In the genomic region with DNA sequence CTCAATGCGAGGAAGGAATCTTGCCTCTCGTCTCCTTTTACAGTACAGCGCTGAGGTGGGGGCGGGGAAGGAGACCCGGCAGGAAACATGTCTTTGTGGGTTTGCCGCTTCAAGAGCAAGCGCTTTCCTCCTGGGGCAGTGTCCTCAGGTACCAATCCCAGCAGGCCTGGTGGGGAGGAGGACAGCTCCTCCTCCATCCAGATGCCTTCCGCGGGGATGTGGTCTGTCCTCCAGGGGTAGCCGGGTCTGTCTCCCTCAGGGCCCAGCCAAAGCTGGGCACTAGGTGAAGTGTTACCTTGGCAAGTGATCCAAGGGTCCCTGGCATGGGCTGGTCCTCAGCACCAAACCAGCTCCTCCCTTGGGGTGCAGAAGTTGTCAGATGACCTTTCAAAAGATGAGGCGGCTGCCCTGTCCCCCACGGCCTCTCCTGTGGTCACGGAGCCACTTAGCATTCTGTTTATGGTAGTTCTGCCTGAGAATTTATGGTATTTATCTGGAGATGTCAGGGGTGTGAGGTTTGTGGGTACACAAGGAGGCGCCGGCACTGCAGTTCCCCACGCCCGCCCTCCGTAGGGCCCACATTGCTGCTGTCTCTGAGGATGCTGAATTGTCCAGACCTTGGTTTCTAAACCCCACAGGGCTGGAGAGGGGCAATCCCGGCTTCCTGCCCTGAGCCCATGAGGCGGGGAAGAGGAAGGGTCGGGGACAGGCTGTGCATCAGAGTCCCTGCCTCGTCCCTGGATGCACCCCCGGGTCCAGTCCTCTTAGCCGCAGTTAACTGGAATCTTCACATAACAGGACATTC, we compare ENCODE assay signal across 17 cellular contexts.
A peak's percentile ranks its signal among the peaks of the same experiment; 100 is the strongest.
DNase-seq lines count a peak whose midpoint lies in the region; ATAC-seq and TF ChIP-seq lines count a peak whose summit lies in the region.
"Had no signal": no experiment of that assay in that cellular context is flagged by ENCODE, and none has a peak within 500 bp of the region (broad histone marks: within the 10 kb centered on the region; RNA-seq: fewer than 3 reads in every experiment).

No MANE protein-coding gene starts in this region.

- peaks cover 21% of the 10 kb centered on the region for H3K4me1 Mint-ChIP-seq in chondrocyte (ENCODE audit: low read depth)

- H4K91ac ChIP-seq in mesenchymal stem cell (ENCODE audit: low read length), result no peak overlapping the region

- no peaks in the 10 kb centered on the region for H3K36me3 ChIP-seq in HUES64 (ENCODE audit: insufficient read depth, low read length)
- no peaks in the 10 kb centered on the region for H3K36me3 ChIP-seq in mesenchymal stem cell (ENCODE audit: control insufficient read depth in 1 of 2, insufficient read depth in 2 of 2, low read depth in 1 of 2, low read length in 2 of 2)
- H3K36me3 ChIP-seq in tibial artery, result no peaks in the 10 kb centered on the region
- H3K36me3 ChIP-seq: lower lobe of right lung had no signal

- no peak overlapping the region for H3K27ac Mint-ChIP-seq in chondrocyte (ENCODE audit: unreplicated experiment)
- H3K27ac Mint-ChIP-seq: activated T-helper 1 cell treated with anti-CD3 and anti-CD28 coated beads, Interleukin-12 subunit alpha, Interleukin-12 subunit beta, Interleukin-2, Interleukin-4 antibody, amounts not matched to agents 30 ng/mL and 10 ng/mL and 1 ng/mL, durations not matched to agents 14 hours and 24 hours and 36 hours; effector memory CD8-positive, alpha-beta T cell had no signal

- no peaks in the 10 kb centered on the region for H3K9me3 Mint-ChIP-seq in chondrocyte (ENCODE audit: low read depth)
- H3K9me3 Mint-ChIP-seq: activated T-helper 1 cell treated with anti-CD3 and anti-CD28 coated beads, Interleukin-12 subunit alpha, Interleukin-12 subunit beta, Interleukin-2, Interleukin-4 antibody, amounts not matched to agents 30 ng/mL and 10 ng/mL and 1 ng/mL, durations not matched to agents 14 hours and 24 hours and 36 hours; effector memory CD8-positive, alpha-beta T cell had no signal

- no peak overlapping the region for H3K14ac ChIP-seq in mesenchymal stem cell (ENCODE audit: low read length in 2 of 2)

- no peak overlapping the region for H3K4me3 Mint-ChIP-seq in chondrocyte (ENCODE audit: unreplicated experiment)
- H3K4me3 Mint-ChIP-seq: activated T-helper 1 cell treated with anti-CD3 and anti-CD28 coated beads, Interleukin-12 subunit alpha, Interleukin-12 subunit beta, Interleukin-2, Interleukin-4 antibody, amounts not matched to agents 30 ng/mL and 10 ng/mL and 1 ng/mL, durations not matched to agents 14 hours and 24 hours and 36 hours; effector memory CD8-positive, alpha-beta T cell had no signal

- 8% methylated on average over 24 of the region's 24 CpGs for WGBS in HUES64
- 5% methylated on average over 19 of the region's 24 CpGs for WGBS in mesenchymal stem cell

- peaks cover 59% of the 10 kb centered on the region for H3K27me3 Mint-ChIP-seq in chondrocyte (ENCODE audit: low read depth)

- H3K23ac ChIP-seq in mesenchymal stem cell (ENCODE audit: low read length in 2 of 2), result peak overlapping the region in 1 of 2 experiments; percentile 23

- H3K4me3 ChIP-seq in HUES64 (ENCODE audit: low read length) (peak overlapping the region; percentile 60), mesenchymal stem cell (ENCODE audit: insufficient read depth in 1 of 2, low read depth in 1 of 2, low read length in 2 of 2) (no peak overlapping the region), tibial artery (peak overlapping the region; percentile 59 to 61)

- H2BK15ac ChIP-seq in mesenchymal stem cell (ENCODE audit: low read depth, poor library complexity, severe bottlenecking), result no peak overlapping the region

- no peak overlapping the region for H2BK120ac ChIP-seq in mesenchymal stem cell (ENCODE audit: low read depth, low read length)

- DNase-seq in chondrocyte (ENCODE audit: low spot score), result peak; percentile 53
- DNase-seq in mesenchymal stem cell, result peak; percentile 18
- DNase-seq in tibial artery, result no peak
- DNase-seq in central memory CD4-positive, alpha-beta T cell, result no peak
- DNase-seq: activated CD8-positive, alpha-beta memory T cell treated with anti-CD3 and anti-CD28 coated beads for 24 hours; caudate nucleus; effector memory CD8-positive, alpha-beta T cell; lower lobe of right lung; NCI-H1417 treated with DMSO at 0.1 percent for 48 hours; right cardiac atrium; stimulated activated CD4-positive, alpha-beta T cell treated with anti-CD3 and anti-CD28 coated beads, Interleukin-4, amount 100 ng/mL, for 1 hour; stimulated activated CD8-positive, alpha-beta memory T cell treated with anti-CD3 and anti-CD28 coated beads, Interleukin-4, amount 100 ng/mL, for 48 hours had no signal

- intact Hi-C loops in tibial artery (cut with DNase I; ENCODE audit: low total_unique reads), result loop anchor here (10.0 kb wide), 1 partner anchor 50 kb away; no protein-coding TSS in a partner anchor

- no peak overlapping the region for H3K27ac ChIP-seq in HUES64 (ENCODE audit: low read depth, low read length)
- no peak overlapping the region for H3K27ac ChIP-seq in mesenchymal stem cell (ENCODE audit: low read length, poor library complexity, severe bottlenecking)
- H3K27ac ChIP-seq in tibial artery, result peak overlapping the region; percentile 82 to 87
- H3K27ac ChIP-seq: KMS-11 had no signal

- peak overlapping the region; percentile 5 to 59 for H2BK12ac ChIP-seq in mesenchymal stem cell (ENCODE audit: low read length in 2 of 2)

- no peaks in the 10 kb centered on the region for H3K79me1 ChIP-seq in mesenchymal stem cell (replicated peaks; ENCODE audit: low read length, poor library complexity, severe bottlenecking)

- H3K9ac ChIP-seq in HUES64 (ENCODE audit: low read depth, low read length), result no peak overlapping the region
- H3K9ac ChIP-seq in mesenchymal stem cell (ENCODE audit: low read length), result no peak overlapping the region
- H3K9ac ChIP-seq: KMS-11 had no signal

- no peak overlapping the region for H2AFZ ChIP-seq in mesenchymal stem cell (ENCODE audit: low read depth, low read length)

- H3K18ac ChIP-seq in mesenchymal stem cell (ENCODE audit: low read depth in 1 of 2, low read length in 2 of 2), result peak overlapping the region in 1 of 2 experiments; percentile 28

- no peak for TF ChIP-seq CTCF in chondrocyte (IDR thresholded peaks at IDR 0.05)
- TF ChIP-seq CTCF in tibial artery (IDR thresholded peaks at IDR 0.05), result no peak

- H3K9me3 ChIP-seq in HUES64 (ENCODE audit: insufficient read depth, low read depth, low read length) (no peaks in the 10 kb centered on the region), mesenchymal stem cell (ENCODE audit: control insufficient read depth, low read length) (no peaks in the 10 kb centered on the region), tibial artery (no peaks in the 10 kb centered on the region)
- H3K9me3 ChIP-seq: lower lobe of right lung had no signal

- H3K36me3 Mint-ChIP-seq in chondrocyte (ENCODE audit: low read depth), result no peaks in the 10 kb centered on the region

- ATAC-seq in GM21423 (IDR thresholded peaks at IDR 0.05; ENCODE audit: unreplicated experiment), result no peak
- ATAC-seq in HG03175 (IDR thresholded peaks at IDR 0.05; ENCODE audit: unreplicated experiment), result no peak
- ATAC-seq: effector memory CD8-positive, alpha-beta T cell had no signal

- H4K8ac ChIP-seq in mesenchymal stem cell (ENCODE audit: low read length), result no peak overlapping the region

- no peak overlapping the region for H2BK5ac ChIP-seq in mesenchymal stem cell (ENCODE audit: low read depth, low read length, poor library complexity, severe bottlenecking)

- H3K4ac ChIP-seq in mesenchymal stem cell (ENCODE audit: low read depth in 1 of 2, low read length in 2 of 2), result peak overlapping the region in 1 of 2 experiments; percentile 64

- no peak overlapping the region for H2AK5ac ChIP-seq in mesenchymal stem cell (ENCODE audit: low read length, severe bottlenecking)

- H3K4me1 ChIP-seq in HUES64 (ENCODE audit: insufficient read depth, low read length) (peaks cover 25% of the 10 kb centered on the region), mesenchymal stem cell (ENCODE audit: control insufficient read depth, insufficient read depth, low read depth, low read length) (peaks cover 11% of the 10 kb centered on the region), tibial artery (peaks cover 0 to 85% (median 48%) of the 10 kb centered on the region in 4 donors)

- H3K4me2 ChIP-seq in mesenchymal stem cell (ENCODE audit: low read length, poor library complexity, severe bottlenecking), result no peak overlapping the region
- H3K4me2 ChIP-seq: KMS-11 had no signal

- H3K27me3 ChIP-seq in HUES64 (ENCODE audit: insufficient read depth, low read length), result peaks cover 70% of the 10 kb centered on the region
- H3K27me3 ChIP-seq in mesenchymal stem cell (ENCODE audit: control insufficient read depth in 1 of 2, insufficient read depth in 1 of 2, low read length in 2 of 2), result peaks cover 83% of the 10 kb centered on the region in 2 experiments
- H3K27me3 ChIP-seq in tibial artery, result no peaks in the 10 kb centered on the region

Comparison
In these comparisons a context has a peak if more than half of its experiments do, and no peak if none do; other contexts are left out.
1. H3K27ac ChIP-seq: peak in tibial artery (2 of 2); none in HUES64 (single experiment) and mesenchymal stem cell (single experiment).
2. H3K4me3 ChIP-seq: peak in HUES64 (single experiment) and tibial artery (2 of 2); none in mesenchymal stem cell (0 of 2).
3. DNase-seq: peak in chondrocyte (single experiment) and mesenchymal stem cell (single experiment); none in tibial artery (0 of 2) and central memory CD4-positive, alpha-beta T cell (single experiment).